Comparison of ENCODE assay signal across 27 cellular contexts in the genomic region with DNA sequence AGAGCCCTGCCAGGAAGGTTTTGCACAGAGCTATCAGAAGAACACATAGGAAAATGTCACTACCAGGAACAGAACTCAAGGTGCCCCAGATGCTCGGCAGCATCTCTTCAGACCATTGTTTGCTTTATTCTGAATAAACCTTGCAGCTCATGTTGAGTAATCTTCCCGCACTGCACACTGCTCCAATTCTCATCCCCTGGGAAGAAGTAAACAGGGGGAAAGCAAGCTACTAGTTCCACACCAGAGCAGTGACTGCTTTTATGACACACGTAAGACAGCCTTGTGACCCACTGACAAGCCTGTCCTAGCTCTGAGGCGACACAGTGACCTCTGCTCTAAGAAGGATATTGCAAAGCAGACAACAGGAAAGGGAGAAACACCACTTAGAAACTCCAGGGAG.
"Had no signal": no experiment of that assay in that cellular context is flagged by ENCODE, and none has a peak within 500 bp of the region (broad histone marks: within the 10 kb centered on the region; RNA-seq: fewer than 3 reads in every experiment).

No MANE protein-coding gene starts in this region.

- H3K27ac Mint-ChIP-seq: activated CD4-positive, alpha-beta memory T cell treated with anti-CD3 and anti-CD28 coated beads, Interleukin-2, amount 10 ng/mL, durations not matched to agents 7 days and 5 days; activated CD4-positive, alpha-beta T cell treated with anti-CD3 and anti-CD28 coated beads, Interleukin-2, amount 10 ng/mL, durations not matched to agents 24 days and 14 days; activated naive CD4-positive, alpha-beta T cell treated with anti-CD3 and anti-CD28 coated beads, Interleukin-2, amount 10 ng/mL, durations not matched to agents 7 days and 5 days; activated T-cell treated with anti-CD3 and anti-CD28 coated beads, Interleukin-2, amount 50 U/mL, for 24 hours; T-helper 1 cell treated with Interleukin-12 subunit alpha and Interleukin-12 subunit beta and Interleukin-4 antibody, amounts not matched to agents 30 μg/mL and 1 μg/mL, for 36 hours; type B pancreatic cell had no signal

- H3K4me1 Mint-ChIP-seq: activated CD4-positive, alpha-beta memory T cell treated with anti-CD3 and anti-CD28 coated beads, Interleukin-2, amount 10 ng/mL, durations not matched to agents 7 days and 5 days had no signal

- H3K4me3 Mint-ChIP-seq: activated CD4-positive, alpha-beta memory T cell treated with anti-CD3 and anti-CD28 coated beads, Interleukin-2, amount 10 ng/mL, durations not matched to agents 7 days and 5 days; activated CD4-positive, alpha-beta T cell treated with anti-CD3 and anti-CD28 coated beads, Interleukin-2, amount 10 ng/mL, durations not matched to agents 24 days and 14 days; activated naive CD4-positive, alpha-beta T cell treated with anti-CD3 and anti-CD28 coated beads, Interleukin-2, amount 10 ng/mL, durations not matched to agents 7 days and 5 days; activated T-cell treated with anti-CD3 and anti-CD28 coated beads, Interleukin-2, amount 50 U/mL, for 24 hours; T-helper 1 cell treated with Interleukin-12 subunit alpha and Interleukin-12 subunit beta and Interleukin-4 antibody, amounts not matched to agents 30 μg/mL and 1 μg/mL, for 36 hours; type B pancreatic cell had no signal

- DNase-seq: activated CD4-positive, alpha-beta memory T cell treated with anti-CD3 and anti-CD28 coated beads, Interleukin-2, amount 10 ng/mL, durations not matched to agents 7 days and 5 days; activated CD4-positive, alpha-beta T cell treated with anti-CD3 and anti-CD28 coated beads, Interleukin-2, amount 10 ng/mL, durations not matched to agents 24 days and 14 days; activated CD4-positive, CD25-positive, alpha-beta regulatory T cell treated with anti-CD3 and anti-CD28 coated beads, Interleukin-2, amount 50 U/mL, for 72 hours; activated CD8-positive, alpha-beta memory T cell treated with anti-CD3 and anti-CD28 coated beads, Interleukin-2, amount 50 U/mL, for 48 hours; activated gamma-delta T cell; activated naive CD4-positive, alpha-beta T cell treated with anti-CD3 and anti-CD28 coated beads, Interleukin-2, amount 10 ng/mL, durations not matched to agents 7 days and 5 days; activated T-cell treated with anti-CD3 and anti-CD28 coated beads, Interleukin-2, amount 50 U/mL, for 24 hours; amniotic stem cell; brain microvascular endothelial cell; caudate nucleus; foreskin keratinocyte; heart right ventricle; kidney glomerular epithelial cell; left lung; mesendoderm; occipital lobe; right cardiac atrium; stimulated activated CD4-positive, alpha-beta T cell treated with anti-CD3 and anti-CD28 coated beads, Interleukin-2, amount 100 ng/mL, for 48 hours; stimulated activated naive CD8-positive, alpha-beta T cell treated with anti-CD3 and anti-CD28 coated beads, Interleukin-15, Interleukin-2, amounts not matched to agents 100 U/mL and 50 U/mL, for 24 hours; SW 1271; T-helper 9 cell; uterus had no signal

- H3K36me3 ChIP-seq: uterus had no signal

- H3K27me3 Mint-ChIP-seq: activated CD4-positive, alpha-beta memory T cell treated with anti-CD3 and anti-CD28 coated beads, Interleukin-2, amount 10 ng/mL, durations not matched to agents 7 days and 5 days; activated CD4-positive, alpha-beta T cell treated with anti-CD3 and anti-CD28 coated beads, Interleukin-2, amount 10 ng/mL, durations not matched to agents 24 days and 14 days; activated naive CD4-positive, alpha-beta T cell treated with anti-CD3 and anti-CD28 coated beads, Interleukin-2, amount 10 ng/mL, durations not matched to agents 7 days and 5 days; activated T-cell treated with anti-CD3 and anti-CD28 coated beads, Interleukin-2, amount 50 U/mL, for 24 hours; type B pancreatic cell had no signal

- H3K9me3 Mint-ChIP-seq: activated CD4-positive, alpha-beta memory T cell treated with anti-CD3 and anti-CD28 coated beads, Interleukin-2, amount 10 ng/mL, durations not matched to agents 7 days and 5 days; activated CD4-positive, alpha-beta T cell treated with anti-CD3 and anti-CD28 coated beads, Interleukin-2, amount 10 ng/mL, durations not matched to agents 24 days and 14 days; activated naive CD4-positive, alpha-beta T cell treated with anti-CD3 and anti-CD28 coated beads, Interleukin-2, amount 10 ng/mL, durations not matched to agents 7 days and 5 days; activated T-cell treated with anti-CD3 and anti-CD28 coated beads, Interleukin-2, amount 50 U/mL, for 24 hours; T-helper 1 cell treated with Interleukin-12 subunit alpha and Interleukin-12 subunit beta and Interleukin-4 antibody, amounts not matched to agents 30 μg/mL and 1 μg/mL, for 36 hours; type B pancreatic cell had no signal

- ATAC-seq: esophagus mucosa; foreskin keratinocyte; heart right ventricle; left lung; right cardiac atrium; stimulated activated naive CD8-positive, alpha-beta T cell treated with anti-CD3 and anti-CD28 coated beads, Interleukin-15, Interleukin-2, amounts not matched to agents 100 U/mL and 50 U/mL, for 24 hours had no signal

- H3K4me1 ChIP-seq: foreskin keratinocyte had no signal

- H3K27me3 ChIP-seq: brain microvascular endothelial cell, foreskin keratinocyte, heart right ventricle, left lung, uterus had no signal

- H3K4me3 ChIP-seq: heart right ventricle, left lung, lung, thoracic aorta, uterus had no signal

- H3K9me3 ChIP-seq: heart right ventricle, left lung, thoracic aorta, uterus had no signal

- H3K27ac ChIP-seq: brain microvascular endothelial cell, foreskin keratinocyte, heart right ventricle, left lung, thoracic aorta had no signal
